Comparison of ENCODE assay signal across 1 cellular context in the genomic region with DNA sequence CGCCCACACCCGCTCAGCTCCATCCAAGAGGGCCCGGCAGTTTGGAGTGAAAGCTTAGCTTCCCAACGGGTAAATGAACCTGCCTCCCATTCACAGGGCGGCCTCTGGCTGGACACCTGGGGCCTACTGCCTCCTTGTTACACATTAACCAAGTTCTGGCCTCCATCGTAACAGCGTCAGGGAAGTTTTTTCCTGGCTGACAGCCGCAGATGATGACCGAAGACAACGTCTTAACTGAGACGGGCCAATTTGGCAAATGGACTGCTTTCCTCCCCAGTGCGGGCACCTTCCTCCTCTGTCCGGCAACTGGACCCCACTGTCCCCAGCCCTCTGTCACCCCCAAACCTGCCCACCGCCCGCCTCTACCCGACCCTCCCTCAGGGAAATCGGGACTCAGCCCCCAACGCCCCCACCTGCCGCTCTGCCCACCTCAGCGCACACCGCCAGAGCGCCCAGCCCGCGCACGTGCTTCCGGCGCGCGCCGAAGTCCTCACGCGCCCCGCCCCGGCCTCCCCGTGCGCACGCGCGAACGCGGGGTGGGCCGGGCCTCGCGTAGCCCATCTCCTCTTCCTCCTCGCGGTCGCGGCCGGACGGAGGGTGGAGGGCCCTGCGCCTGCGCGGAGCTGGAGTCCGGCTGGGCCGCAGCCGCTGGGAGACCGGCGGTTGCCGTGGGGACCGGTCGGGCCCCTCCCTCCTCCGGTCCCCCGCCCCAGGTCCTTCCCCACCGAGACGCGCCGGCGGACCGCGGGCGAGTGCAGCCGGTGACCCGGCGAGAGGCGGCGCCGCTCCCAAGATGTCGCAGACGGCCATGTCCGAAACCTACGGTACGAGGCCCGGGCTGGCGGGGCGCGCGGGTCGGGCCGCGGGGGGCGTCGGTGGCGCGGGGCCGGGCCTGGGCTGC.
TF ChIP-seq lines count a peak whose summit lies in the region.

A gene with protein sequence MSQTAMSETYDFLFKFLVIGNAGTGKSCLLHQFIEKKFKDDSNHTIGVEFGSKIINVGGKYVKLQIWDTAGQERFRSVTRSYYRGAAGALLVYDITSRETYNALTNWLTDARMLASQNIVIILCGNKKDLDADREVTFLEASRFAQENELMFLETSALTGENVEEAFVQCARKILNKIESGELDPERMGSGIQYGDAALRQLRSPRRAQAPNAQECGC (plus strand): TSS at position 565 of the 901 bp plus-strand sequence. CDS start 229 bp downstream, at position 794.

TF ChIP-seq in HepG2, 621 proteins besides CTCF, POLR2A, EP300 and RAD21 (continued from another document and continues in another):
- TF ChIP-seq FOXK1 (CRISPR knock-in tag; IDR thresholded peaks at IDR 0.05; ENCODE audit: borderline replicate concordance, low read depth) (no peak), ZNF589 (CRISPR knock-in tag; conservative IDR thresholded peaks at IDR 0.05) (peak; percentile 95), SMYD3 (CRISPR knock-in tag; IDR thresholded peaks at IDR 0.05) (no peak), ZNF788 (CRISPR knock-in tag; IDR thresholded peaks at IDR 0.05; ENCODE audit: borderline replicate concordance) (peak; percentile 57; the same call in 1 of the 2 replicates), RBM22 (optimal IDR thresholded peaks at IDR 0.05; ENCODE audit: low read length) (no peak), ZNF274 (CRISPR knock-in tag; IDR thresholded peaks at IDR 0.05) (peak; percentile 86), ZNF329 (CRISPR knock-in tag; IDR thresholded peaks at IDR 0.05; ENCODE audit: low read depth) (no peak; the same call in 1 of the 2 replicates), HNRNPK (IDR thresholded peaks at IDR 0.05; ENCODE audit: low read depth, low read length, poor library complexity, severe bottlenecking) (peak; percentile 97), ZBTB1 (CRISPR knock-in tag; IDR thresholded peaks at IDR 0.05; ENCODE audit: borderline replicate concordance) (no peak), NPAS2 (CRISPR knock-in tag; IDR thresholded peaks at IDR 0.05; ENCODE audit: borderline replicate concordance) (no peak), TBX2 (CRISPR knock-in tag; IDR thresholded peaks at IDR 0.05; ENCODE audit: borderline replicate concordance) (peak; percentile 74; the same call in 1 of the 2 replicates), BCL6 (CRISPR knock-in tag; IDR thresholded peaks at IDR 0.05) (no peak), ZNF768 (CRISPR knock-in tag; IDR thresholded peaks at IDR 0.05) (no peak; the same call in 1 of the 2 replicates), HCFC1 (IDR thresholded peaks at IDR 0.05; ENCODE audit: low read depth, low read length) (no peak; the same call in 1 of the 2 replicates), NR1H2 (CRISPR knock-in tag; IDR thresholded peaks at IDR 0.05; ENCODE audit: borderline replicate concordance, low read depth) (no peak), CENPX (CRISPR knock-in tag; IDR thresholded peaks at IDR 0.05) (no peak), SRSF9 (IDR thresholded peaks at IDR 0.05; ENCODE audit: borderline replicate concordance, insufficient read depth, low read depth, low read length, poor library complexity, severe bottlenecking) (no peak), KDM1A (CRISPR knock-in tag; IDR thresholded peaks at IDR 0.05) (0 out of 2 replicates have a peak, but pooled peaks have one; percentile 12), MTF2 (CRISPR knock-in tag; IDR thresholded peaks at IDR 0.05; ENCODE audit: borderline replicate concordance) (no peak), HMG20B (CRISPR knock-in tag; conservative IDR thresholded peaks at IDR 0.05) (no peak)
- TF ChIP-seq, protein P1, sequence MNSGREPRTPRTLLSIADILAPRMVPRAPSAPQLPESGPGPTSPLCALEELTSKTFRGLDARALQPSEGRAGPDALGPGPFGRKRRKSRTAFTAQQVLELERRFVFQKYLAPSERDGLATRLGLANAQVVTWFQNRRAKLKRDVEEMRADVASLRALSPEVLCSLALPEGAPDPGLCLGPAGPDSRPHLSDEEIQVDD (CRISPR knock-in tag; IDR thresholded peaks at IDR 0.05; ENCODE audit: borderline replicate concordance) = peak; percentile 88; the same call in 1 of the 2 replicates
- TF ChIP-seq, protein P2, sequence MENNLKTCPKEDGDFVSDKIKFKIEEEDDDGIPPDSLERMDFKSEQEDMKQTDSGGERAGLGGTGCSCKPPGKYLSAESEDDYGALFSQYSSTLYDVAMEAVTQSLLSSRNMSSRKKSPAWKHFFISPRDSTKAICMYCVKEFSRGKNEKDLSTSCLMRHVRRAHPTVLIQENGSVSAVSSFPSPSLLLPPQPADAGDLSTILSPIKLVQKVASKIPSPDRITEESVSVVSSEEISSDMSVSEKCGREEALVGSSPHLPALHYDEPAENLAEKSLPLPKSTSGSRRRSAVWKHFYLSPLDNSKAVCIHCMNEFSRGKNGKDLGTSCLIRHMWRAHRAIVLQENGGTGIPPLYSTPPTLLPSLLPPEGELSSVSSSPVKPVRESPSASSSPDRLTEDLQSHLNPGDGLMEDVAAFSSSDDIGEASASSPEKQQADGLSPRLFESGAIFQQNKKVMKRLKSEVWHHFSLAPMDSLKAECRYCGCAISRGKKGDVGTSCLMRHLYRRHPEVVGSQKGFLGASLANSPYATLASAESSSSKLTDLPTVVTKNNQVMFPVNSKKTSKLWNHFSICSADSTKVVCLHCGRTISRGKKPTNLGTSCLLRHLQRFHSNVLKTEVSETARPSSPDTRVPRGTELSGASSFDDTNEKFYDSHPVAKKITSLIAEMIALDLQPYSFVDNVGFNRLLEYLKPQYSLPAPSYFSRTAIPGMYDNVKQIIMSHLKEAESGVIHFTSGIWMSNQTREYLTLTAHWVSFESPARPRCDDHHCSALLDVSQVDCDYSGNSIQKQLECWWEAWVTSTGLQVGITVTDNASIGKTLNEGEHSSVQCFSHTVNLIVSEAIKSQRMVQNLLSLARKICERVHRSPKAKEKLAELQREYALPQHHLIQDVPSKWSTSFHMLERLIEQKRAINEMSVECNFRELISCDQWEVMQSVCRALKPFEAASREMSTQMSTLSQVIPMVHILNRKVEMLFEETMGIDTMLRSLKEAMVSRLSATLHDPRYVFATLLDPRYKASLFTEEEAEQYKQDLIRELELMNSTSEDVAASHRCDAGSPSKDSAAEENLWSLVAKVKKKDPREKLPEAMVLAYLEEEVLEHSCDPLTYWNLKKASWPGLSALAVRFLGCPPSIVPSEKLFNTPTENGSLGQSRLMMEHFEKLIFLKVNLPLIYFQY (CRISPR knock-in tag; IDR thresholded peaks at IDR 0.05; ENCODE audit: borderline replicate concordance) = peak; percentile 48; the same call in 1 of the 2 replicates
- TF ChIP-seq, protein P3, sequence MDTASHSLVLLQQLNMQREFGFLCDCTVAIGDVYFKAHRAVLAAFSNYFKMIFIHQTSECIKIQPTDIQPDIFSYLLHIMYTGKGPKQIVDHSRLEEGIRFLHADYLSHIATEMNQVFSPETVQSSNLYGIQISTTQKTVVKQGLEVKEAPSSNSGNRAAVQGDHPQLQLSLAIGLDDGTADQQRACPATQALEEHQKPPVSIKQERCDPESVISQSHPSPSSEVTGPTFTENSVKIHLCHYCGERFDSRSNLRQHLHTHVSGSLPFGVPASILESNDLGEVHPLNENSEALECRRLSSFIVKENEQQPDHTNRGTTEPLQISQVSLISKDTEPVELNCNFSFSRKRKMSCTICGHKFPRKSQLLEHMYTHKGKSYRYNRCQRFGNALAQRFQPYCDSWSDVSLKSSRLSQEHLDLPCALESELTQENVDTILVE (CRISPR knock-in tag; IDR thresholded peaks at IDR 0.05) = no peak; the same call in none of the 2 replicates
- TF ChIP-seq, protein P4, sequence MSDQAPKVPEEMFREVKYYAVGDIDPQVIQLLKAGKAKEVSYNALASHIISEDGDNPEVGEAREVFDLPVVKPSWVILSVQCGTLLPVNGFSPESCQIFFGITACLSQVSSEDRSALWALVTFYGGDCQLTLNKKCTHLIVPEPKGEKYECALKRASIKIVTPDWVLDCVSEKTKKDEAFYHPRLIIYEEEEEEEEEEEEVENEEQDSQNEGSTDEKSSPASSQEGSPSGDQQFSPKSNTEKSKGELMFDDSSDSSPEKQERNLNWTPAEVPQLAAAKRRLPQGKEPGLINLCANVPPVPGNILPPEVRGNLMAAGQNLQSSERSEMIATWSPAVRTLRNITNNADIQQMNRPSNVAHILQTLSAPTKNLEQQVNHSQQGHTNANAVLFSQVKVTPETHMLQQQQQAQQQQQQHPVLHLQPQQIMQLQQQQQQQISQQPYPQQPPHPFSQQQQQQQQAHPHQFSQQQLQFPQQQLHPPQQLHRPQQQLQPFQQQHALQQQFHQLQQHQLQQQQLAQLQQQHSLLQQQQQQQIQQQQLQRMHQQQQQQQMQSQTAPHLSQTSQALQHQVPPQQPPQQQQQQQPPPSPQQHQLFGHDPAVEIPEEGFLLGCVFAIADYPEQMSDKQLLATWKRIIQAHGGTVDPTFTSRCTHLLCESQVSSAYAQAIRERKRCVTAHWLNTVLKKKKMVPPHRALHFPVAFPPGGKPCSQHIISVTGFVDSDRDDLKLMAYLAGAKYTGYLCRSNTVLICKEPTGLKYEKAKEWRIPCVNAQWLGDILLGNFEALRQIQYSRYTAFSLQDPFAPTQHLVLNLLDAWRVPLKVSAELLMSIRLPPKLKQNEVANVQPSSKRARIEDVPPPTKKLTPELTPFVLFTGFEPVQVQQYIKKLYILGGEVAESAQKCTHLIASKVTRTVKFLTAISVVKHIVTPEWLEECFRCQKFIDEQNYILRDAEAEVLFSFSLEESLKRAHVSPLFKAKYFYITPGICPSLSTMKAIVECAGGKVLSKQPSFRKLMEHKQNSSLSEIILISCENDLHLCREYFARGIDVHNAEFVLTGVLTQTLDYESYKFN (CRISPR knock-in tag; conservative IDR thresholded peaks at IDR 0.05) = peak; percentile 54; the same call in 1 of the 2 replicates
- TF ChIP-seq, protein P5, sequence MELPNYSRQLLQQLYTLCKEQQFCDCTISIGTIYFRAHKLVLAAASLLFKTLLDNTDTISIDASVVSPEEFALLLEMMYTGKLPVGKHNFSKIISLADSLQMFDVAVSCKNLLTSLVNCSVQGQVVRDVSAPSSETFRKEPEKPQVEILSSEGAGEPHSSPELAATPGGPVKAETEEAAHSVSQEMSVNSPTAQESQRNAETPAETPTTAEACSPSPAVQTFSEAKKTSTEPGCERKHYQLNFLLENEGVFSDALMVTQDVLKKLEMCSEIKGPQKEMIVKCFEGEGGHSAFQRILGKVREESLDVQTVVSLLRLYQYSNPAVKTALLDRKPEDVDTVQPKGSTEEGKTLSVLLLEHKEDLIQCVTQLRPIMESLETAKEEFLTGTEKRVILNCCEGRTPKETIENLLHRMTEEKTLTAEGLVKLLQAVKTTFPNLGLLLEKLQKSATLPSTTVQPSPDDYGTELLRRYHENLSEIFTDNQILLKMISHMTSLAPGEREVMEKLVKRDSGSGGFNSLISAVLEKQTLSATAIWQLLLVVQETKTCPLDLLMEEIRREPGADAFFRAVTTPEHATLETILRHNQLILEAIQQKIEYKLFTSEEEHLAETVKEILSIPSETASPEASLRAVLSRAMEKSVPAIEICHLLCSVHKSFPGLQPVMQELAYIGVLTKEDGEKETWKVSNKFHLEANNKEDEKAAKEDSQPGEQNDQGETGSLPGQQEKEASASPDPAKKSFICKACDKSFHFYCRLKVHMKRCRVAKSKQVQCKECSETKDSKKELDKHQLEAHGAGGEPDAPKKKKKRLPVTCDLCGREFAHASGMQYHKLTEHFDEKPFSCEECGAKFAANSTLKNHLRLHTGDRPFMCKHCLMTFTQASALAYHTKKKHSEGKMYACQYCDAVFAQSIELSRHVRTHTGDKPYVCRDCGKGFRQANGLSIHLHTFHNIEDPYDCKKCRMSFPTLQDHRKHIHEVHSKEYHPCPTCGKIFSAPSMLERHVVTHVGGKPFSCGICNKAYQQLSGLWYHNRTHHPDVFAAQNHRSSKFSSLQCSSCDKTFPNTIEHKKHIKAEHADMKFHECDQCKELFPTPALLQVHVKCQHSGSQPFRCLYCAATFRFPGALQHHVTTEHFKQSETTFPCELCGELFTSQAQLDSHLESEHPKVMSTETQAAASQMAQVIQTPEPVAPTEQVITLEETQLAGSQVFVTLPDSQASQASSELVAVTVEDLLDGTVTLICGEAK (IDR thresholded peaks at IDR 0.05) = no peak
- TF ChIP-seq, protein P5 (CRISPR knock-in tag; IDR thresholded peaks at IDR 0.05) = peak; percentile 60; the same call in 1 of the 2 replicates
- TF ChIP-seq, protein P6, sequence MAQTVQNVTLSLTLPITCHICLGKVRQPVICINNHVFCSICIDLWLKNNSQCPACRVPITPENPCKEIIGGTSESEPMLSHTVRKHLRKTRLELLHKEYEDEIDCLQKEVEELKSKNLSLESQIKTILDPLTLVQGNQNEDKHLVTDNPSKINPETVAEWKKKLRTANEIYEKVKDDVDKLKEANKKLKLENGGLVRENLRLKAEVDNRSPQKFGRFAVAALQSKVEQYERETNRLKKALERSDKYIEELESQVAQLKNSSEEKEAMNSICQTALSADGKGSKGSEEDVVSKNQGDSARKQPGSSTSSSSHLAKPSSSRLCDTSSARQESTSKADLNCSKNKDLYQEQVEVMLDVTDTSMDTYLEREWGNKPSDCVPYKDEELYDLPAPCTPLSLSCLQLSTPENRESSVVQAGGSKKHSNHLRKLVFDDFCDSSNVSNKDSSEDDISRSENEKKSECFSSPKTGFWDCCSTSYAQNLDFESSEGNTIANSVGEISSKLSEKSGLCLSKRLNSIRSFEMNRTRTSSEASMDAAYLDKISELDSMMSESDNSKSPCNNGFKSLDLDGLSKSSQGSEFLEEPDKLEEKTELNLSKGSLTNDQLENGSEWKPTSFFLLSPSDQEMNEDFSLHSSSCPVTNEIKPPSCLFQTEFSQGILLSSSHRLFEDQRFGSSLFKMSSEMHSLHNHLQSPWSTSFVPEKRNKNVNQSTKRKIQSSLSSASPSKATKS (CRISPR knock-in tag; IDR thresholded peaks at IDR 0.05) = no peak
- TF ChIP-seq, protein P7, sequence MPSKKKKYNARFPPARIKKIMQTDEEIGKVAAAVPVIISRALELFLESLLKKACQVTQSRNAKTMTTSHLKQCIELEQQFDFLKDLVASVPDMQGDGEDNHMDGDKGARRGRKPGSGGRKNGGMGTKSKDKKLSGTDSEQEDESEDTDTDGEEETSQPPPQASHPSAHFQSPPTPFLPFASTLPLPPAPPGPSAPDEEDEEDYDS (CRISPR knock-in tag; IDR thresholded peaks at IDR 0.05) = peak; percentile 48
